ENCODE assay signal across 1 cellular context in genomic region chr14:26872510-26872909, GRCh38.
TF ChIP-seq lines count a peak whose summit lies in the region.

No MANE protein-coding gene starts in this region.

TF ChIP-seq in K562, 482 proteins besides CTCF, POLR2A, EP300 and RAD21 (continued from another document):
- no peak for TF ChIP-seq ERF (CRISPR knock-in tag; IDR thresholded peaks at IDR 0.05)
- TF ChIP-seq KAT2B (IDR thresholded peaks at IDR 0.05; ENCODE audit: low read depth, low read length): no peak
- TF ChIP-seq THAP12 (CRISPR knock-in tag; IDR thresholded peaks at IDR 0.05): no peak
- no peak for TF ChIP-seq TEAD4 (IDR thresholded peaks at IDR 0.05; ENCODE audit: low read length)
- TF ChIP-seq TEAD4 (CRISPR knock-in tag; IDR thresholded peaks at IDR 0.05; ENCODE audit: borderline replicate concordance): no peak
- TF ChIP-seq CHD7 (IDR thresholded peaks at IDR 0.05; ENCODE audit: low read depth, low read length): no peak
- no peak for TF ChIP-seq MTA1 (IDR thresholded peaks at IDR 0.05; ENCODE audit: borderline replicate concordance)
- no peak for TF ChIP-seq TEAD1 (CRISPR knock-in tag; IDR thresholded peaks at IDR 0.05)
- peak; percentile 45; the same call in 1 of the 2 replicates for TF ChIP-seq CREM (IDR thresholded peaks at IDR 0.05; ENCODE audit: low read depth)
- TF ChIP-seq NR1H2 (CRISPR knock-in tag; IDR thresholded peaks at IDR 0.05): no peak
- no peak for TF ChIP-seq L3MBTL2 (IDR thresholded peaks at IDR 0.05)
- no peak for TF ChIP-seq FOXO4 (CRISPR knock-in tag; IDR thresholded peaks at IDR 0.05)
- no peak for TF ChIP-seq PURB (CRISPR knock-in tag; IDR thresholded peaks at IDR 0.05; ENCODE audit: low read depth)
- no peak for TF ChIP-seq ATF6 (CRISPR knock-in tag; IDR thresholded peaks at IDR 0.05)
- TF ChIP-seq ZNF449 (CRISPR knock-in tag; IDR thresholded peaks at IDR 0.05): no peak
- peak; percentile 20 to 38; a peak in 1 of 4 replicates for TF ChIP-seq NRF1 (conservative IDR thresholded peaks at IDR 0.05 in 1 of 2, IDR thresholded peaks at IDR 0.05 in 1 of 2)
